In genomic region chr12:57489157-57489641, GRCh38 we compare ENCODE assay signal across 9 cellular contexts. TPM values are rescaled to one million over a fixed set of nuclear protein-coding genes. Genes with fewer than 3 reads are reported as not detected.
DNase-seq lines count a peak whose midpoint lies in the region; ATAC-seq and TF ChIP-seq lines count a peak whose summit lies in the region.
"Had no signal": no experiment of that assay in that cellular context is flagged by ENCODE, and none has a peak within 500 bp of the region (broad histone marks: within the 10 kb centered on the region; RNA-seq: fewer than 3 reads in every experiment).

No MANE protein-coding gene starts in this region.

- H3K4me2 ChIP-seq in osteoblast (ENCODE audit: insufficient read depth, low read length) = peak overlapping the region; percentile 87

- CTCF ChIA-PET in Panc1 (lab: Charles Lee) = no interaction called here

- H3K4me3 Mint-ChIP-seq in endothelial cell (ENCODE audit: unreplicated experiment) = peak overlapping the region; percentile 98

- ATAC-seq in Panc1 (no peak), HG03159 (IDR thresholded peaks at IDR 0.05; ENCODE audit: unreplicated experiment) (no peak)

- H3K27me3 ChIP-seq in Panc1 (ENCODE audit: control insufficient read depth, insufficient read depth, low read length) (no peaks in the 10 kb centered on the region), osteoblast (ENCODE audit: insufficient read depth, low read length) (no peaks in the 10 kb centered on the region)

- H3K4me1 Mint-ChIP-seq in endothelial cell (ENCODE audit: unreplicated experiment) = peaks cover 12% of the 10 kb centered on the region

- H3K4me1 ChIP-seq in ES-I3 (ENCODE audit: insufficient read depth, low read length) (no peaks in the 10 kb centered on the region), Panc1 (ENCODE audit: control insufficient read depth, insufficient read depth, low read length) (peaks cover 12% of the 10 kb centered on the region; the same call in 1 of the 2 replicates), osteoblast (ENCODE audit: insufficient read depth, low read length) (peaks cover 9% of the 10 kb centered on the region)

- in situ Hi-C loops in Panc1 (cut with HindIII; ENCODE audit: low pct_unique_long_range_greater_than_20kb, low sequenced_read_pairs) = no loop called here

- peak overlapping the region; percentile 100 for H3K9ac ChIP-seq in ES-I3 (ENCODE audit: low read depth, low read length)

- H3K36me3 Mint-ChIP-seq in endothelial cell (ENCODE audit: low read depth, unreplicated experiment) = peaks cover 37% of the 10 kb centered on the region

- H3K4me3 ChIP-seq in Panc1 (ENCODE audit: low read depth in 2 of 2, low read length in 2 of 2) = peak overlapping the region; percentile 95 to 99
- peak overlapping the region; percentile 94 for H3K4me3 ChIP-seq in osteoblast (ENCODE audit: insufficient read depth, low read length)

- peak overlapping the region; percentile 14 for H3K27ac Mint-ChIP-seq in endothelial cell (ENCODE audit: unreplicated experiment)

- POLR2A ChIA-PET in Panc1 (lab: Charles Lee) = interaction anchor here (0.6 kb wide), 1 partner anchor 41 kb away, joined by 3 read pairs; no protein-coding TSS in a partner anchor

- H3K79me2 ChIP-seq in osteoblast (ENCODE audit: insufficient read depth, low read length) = peaks cover 42% of the 10 kb centered on the region

- intact Hi-C loops in Panc1 (cut with micrococcal nuclease; ENCODE audit: unreplicated experiment) = no loop called here

- no peak for DNase-seq in Panc1 (ENCODE audit: low read depth, low spot score)
- DNase-seq in endothelial cell (ENCODE audit: low spot score) = no peak
- no peak for DNase-seq in osteoblast (ENCODE audit: insufficient read length, low spot score, missing footprints)
- no peak for DNase-seq in dermis blood vessel endothelial cell
- no peak for DNase-seq in NCI-H345 treated with DMSO at 0.1 percent for 48 hours (lab: John Stamatoyannopoulos, UW; ENCODE audit: unreplicated experiment)
- DNase-seq in stimulated activated CD4-positive, alpha-beta T cell treated with anti-CD3 and anti-CD28 coated beads, Interleukin-1b, Interleukin-23, amount 100 ng/mL, for 48 hours = no peak

- TF ChIP-seq CTCF in Panc1 (IDR thresholded peaks at IDR 0.05) = no peak
- TF ChIP-seq CTCF in endothelial cell (IDR thresholded peaks at IDR 0.05; ENCODE audit: unreplicated experiment) = no peak
- no peak for TF ChIP-seq CTCF in osteoblast (IDR thresholded peaks at IDR 0.05; ENCODE audit: extremely low read depth, low read depth, low read length)

- H3K9me3 ChIP-seq in ES-I3 (ENCODE audit: control insufficient read depth, insufficient read depth, low read length) = peaks cover 2% of the 10 kb centered on the region; the same call in 1 of the 2 replicates
- no peaks in the 10 kb centered on the region for H3K9me3 ChIP-seq in Panc1 (ENCODE audit: control insufficient read depth, insufficient read depth, low read depth, low read length)
- H3K9me3 ChIP-seq in osteoblast (ENCODE audit: low read depth, low read length) = no peaks in the 10 kb centered on the region

- no TSS peak for BruUV-seq in Panc1 (replicated peaks; lab: Mats Ljungman, UMichigan)

- H3K9me3 Mint-ChIP-seq in endothelial cell (ENCODE audit: unreplicated experiment) = no peaks in the 10 kb centered on the region

- peak overlapping the region; percentile 98 for H3K27ac ChIP-seq in Panc1 (ENCODE audit: low read length)
- H3K27ac ChIP-seq in osteoblast (ENCODE audit: low read depth, low read length) = peak overlapping the region; percentile 1

- H3K36me3 ChIP-seq in ES-I3 (ENCODE audit: insufficient read depth, low read length) (peaks cover 29% of the 10 kb centered on the region), Panc1 (ENCODE audit: control insufficient read depth, insufficient read depth, low read length) (peaks cover 16% of the 10 kb centered on the region; the same call in 1 of the 2 replicates), osteoblast (ENCODE audit: insufficient read depth, low read length) (peaks cover 34% of the 10 kb centered on the region)

- no peak overlapping the region for H2AFZ ChIP-seq in osteoblast (ENCODE audit: low read length)

- H4K20me1 ChIP-seq in osteoblast (ENCODE audit: insufficient read depth, low read length) = peaks cover 12% of the 10 kb centered on the region

- peaks cover 4% of the 10 kb centered on the region for H3K27me3 Mint-ChIP-seq in endothelial cell (ENCODE audit: unreplicated experiment)

RNA-seq across cellular contexts. Expression of gene MARS1, which starts 1.3 kb away (rescaled TPM):
- 291 TPM for total RNA-seq in Panc1 (2021; ENCODE audit: unreplicated experiment)
- 380 TPM for polyA plus RNA-seq in Panc1 (2012; ENCODE audit: insufficient read length)
- total RNA-seq in endothelial cell (ENCODE audit: unreplicated experiment) = 183 TPM
- 171 and 187 TPM in 2 replicates for total RNA-seq in osteoblast
- 71.6 and 81.2 TPM in 2 replicates for total RNA-seq in dermis blood vessel endothelial cell

RNA-seq across cellular contexts. Expression of gene ARHGAP9, which starts 9.5 kb away (rescaled TPM):
- total RNA-seq in Panc1 (2021; ENCODE audit: unreplicated experiment) (0.92 TPM), endothelial cell (ENCODE audit: unreplicated experiment) (65.4 TPM), osteoblast (0.29 and 0.36 TPM in 2 replicates), dermis blood vessel endothelial cell (not detected in 2 replicates)
- polyA plus RNA-seq in Panc1 (2012; ENCODE audit: insufficient read length) = 0.22 TPM
- total RNA-seq: NCI-H460 had no signal

RNA-seq across cellular contexts. Expression of gene GLI1, which starts 29.6 kb away (rescaled TPM):
- total RNA-seq in Panc1 (2021; ENCODE audit: unreplicated experiment) = 6.5 TPM
- 7.7 TPM for polyA plus RNA-seq in Panc1 (2012; ENCODE audit: insufficient read length)
- total RNA-seq in endothelial cell (ENCODE audit: unreplicated experiment) = 0.77 TPM
- 0.29 and 0.36 TPM in 2 replicates for total RNA-seq in osteoblast
- 0.17 and 0.47 TPM in 2 replicates for total RNA-seq in dermis blood vessel endothelial cell

RNA-seq across cellular contexts. Expression of gene DDIT3, which starts 31.1 kb away (rescaled TPM):
- total RNA-seq in Panc1 (2021; ENCODE audit: unreplicated experiment) = 47.2 TPM
- 24.6 TPM for polyA plus RNA-seq in Panc1 (2012; ENCODE audit: insufficient read length)
- 4.2 TPM for total RNA-seq in endothelial cell (ENCODE audit: unreplicated experiment)
- 118 and 136 TPM in 2 replicates for total RNA-seq in osteoblast
- total RNA-seq in dermis blood vessel endothelial cell = 7.5 and 11.4 TPM in 2 replicates

RNA-seq across cellular contexts. Expression of gene MBD6, which starts 33.4 kb away (rescaled TPM):
- total RNA-seq in Panc1 (2021; ENCODE audit: unreplicated experiment) (115 TPM), endothelial cell (ENCODE audit: unreplicated experiment) (99.0 TPM), osteoblast (5.0 and 5.8 TPM in 2 replicates), dermis blood vessel endothelial cell (12.8 and 17.0 TPM in 2 replicates)
- 99.2 TPM for polyA plus RNA-seq in Panc1 (2012; ENCODE audit: insufficient read length)

Comparison
In these comparisons a context has a peak if more than half of its experiments do, and no peak if none do; other contexts are left out.
1. RNA of gene ARHGAP9, which starts 9.5 kb away (total RNA-seq): 65.4 TPM in endothelial cell (single experiment); 0.92 TPM in Panc1 (single experiment), 0.29 to 0.36 TPM in osteoblast and not detected in dermis blood vessel endothelial cell; every median in the first group is over 10 times any median in the second.